In genomic region chr4:21775703-21776102, GRCh38 we compare ENCODE assay signal across 25 cellular contexts.
DNase-seq lines count a peak whose midpoint lies in the region; ATAC-seq and TF ChIP-seq lines count a peak whose summit lies in the region.
"Had no signal": no experiment of that assay in that cellular context is flagged by ENCODE, and none has a peak within 500 bp of the region (broad histone marks: within the 10 kb centered on the region; RNA-seq: fewer than 3 reads in every experiment).

No MANE protein-coding gene starts in this region.

- H3K4me1 Mint-ChIP-seq in WTC11 (no peaks in the 10 kb centered on the region), progenitor cell of endocrine pancreas (ENCODE audit: low read depth) (peaks cover 2% of the 10 kb centered on the region)
- H3K4me1 Mint-ChIP-seq: CD14-positive monocyte; CD4-positive, alpha-beta memory T cell; CD4-positive, CD25-positive, alpha-beta regulatory T cell; CD8-positive, alpha-beta memory T cell had no signal

- H3K27ac Mint-ChIP-seq in WTC11 (no peak overlapping the region), progenitor cell of endocrine pancreas (no peak overlapping the region)
- H3K27ac Mint-ChIP-seq: CD14-positive monocyte; CD4-positive, alpha-beta memory T cell; CD4-positive, CD25-positive, alpha-beta regulatory T cell; CD8-positive, alpha-beta memory T cell had no signal

- H3K4me1 ChIP-seq in uterus = no peaks in the 10 kb centered on the region
- H3K4me1 ChIP-seq: BE2C had no signal

- TF ChIP-seq CTCF in WTC11 (IDR thresholded peaks at IDR 0.05) (no peak), uterus (IDR thresholded peaks at IDR 0.05) (no peak), progenitor cell of endocrine pancreas (IDR thresholded peaks at IDR 0.05; ENCODE audit: unreplicated experiment) (no peak)

- H3K36me3 ChIP-seq in uterus = no peaks in the 10 kb centered on the region
- H3K36me3 ChIP-seq: BE2C, BLaER1 had no signal

- intact Hi-C loops in uterus (cut with DNase I; ENCODE audit: low total_unique reads) = no loop called here
- intact Hi-C loops in posterior vena cava (cut with DNase I) = no loop called here

- no peak for TF ChIP-seq POLR2A in uterus (IDR thresholded peaks at IDR 0.05)

- peaks cover 23% of the 10 kb centered on the region for H3K9me3 Mint-ChIP-seq in WTC11
- H3K9me3 Mint-ChIP-seq in progenitor cell of endocrine pancreas (ENCODE audit: low read depth) = peaks cover 14% of the 10 kb centered on the region

- H3K4me3 ChIP-seq in uterus = no peak overlapping the region
- H3K4me3 ChIP-seq: BLaER1, GM12878 had no signal

- CTCF ChIA-PET in WTC11 (lab: Charles Lee) = interaction anchor here (1.4 kb wide), 1 partner anchor 614 kb away, joined by 5 read pairs; no protein-coding TSS in a partner anchor

- POLR2A ChIA-PET in WTC11 (lab: Charles Lee) = no interaction called here

- H3K9me3 ChIP-seq in uterus = no peaks in the 10 kb centered on the region
- H3K9me3 ChIP-seq: BE2C, BLaER1 had no signal

- no peaks in the 10 kb centered on the region for H3K36me3 Mint-ChIP-seq in WTC11
- H3K36me3 Mint-ChIP-seq in progenitor cell of endocrine pancreas (ENCODE audit: insufficient read depth) = no peaks in the 10 kb centered on the region
- H3K36me3 Mint-ChIP-seq: CD14-positive monocyte; CD4-positive, alpha-beta memory T cell; CD4-positive, CD25-positive, alpha-beta regulatory T cell; CD8-positive, alpha-beta memory T cell had no signal

- H3K27ac ChIP-seq in uterus = no peak overlapping the region
- H3K27ac ChIP-seq: BLaER1 had no signal

- H3K4me3 Mint-ChIP-seq in WTC11 = no peak overlapping the region
- no peak overlapping the region for H3K4me3 Mint-ChIP-seq in progenitor cell of endocrine pancreas (ENCODE audit: low read depth)
- H3K4me3 Mint-ChIP-seq: CD14-positive monocyte; CD4-positive, alpha-beta memory T cell; CD4-positive, CD25-positive, alpha-beta regulatory T cell; CD8-positive, alpha-beta memory T cell had no signal

- H3K27me3 ChIP-seq in uterus = no peaks in the 10 kb centered on the region
- H3K27me3 ChIP-seq: BE2C, BLaER1 had no signal

- DNase-seq in NCI-H524 (lab: John Stamatoyannopoulos, UW) = peak; percentile 79 to 94
- peak; percentile 69 for DNase-seq in NCI-H524 treated with DMSO at 0.1 percent for 48 hours (lab: John Stamatoyannopoulos, UW)
- DNase-seq in NCI-H82 treated with DMSO at 0.1 percent for 48 hours (lab: John Stamatoyannopoulos, UW; ENCODE audit: unreplicated experiment) = peak; percentile 16
- DNase-seq in WTC11 (ENCODE audit: low spot score) = no peak
- no peak for DNase-seq in uterus
- no peak for DNase-seq in progenitor cell of endocrine pancreas (ENCODE audit: low spot score, unreplicated experiment)
- no peak for DNase-seq in posterior vena cava (ENCODE audit: low spot score)
- DNase-seq in inferior parietal cortex (ENCODE audit: extremely low spot score) = no peak
- DNase-seq: 8988T; ACHN; BE2C; C1 segment of cervical spinal cord; CD4-positive, alpha-beta memory T cell; CD4-positive, CD25-positive, alpha-beta regulatory T cell; CD8-positive, alpha-beta memory T cell; COR-L47; DMS153; DMS53; DMS79; DND-41; EL; GDM1 had no signal

- ATAC-seq in WTC11 = no peak
- ATAC-seq: GM12878 had no signal

- H3K27me3 Mint-ChIP-seq in WTC11 (ENCODE audit: low read depth) (no peaks in the 10 kb centered on the region; the same call in 1 of the 2 replicates), progenitor cell of endocrine pancreas (no peaks in the 10 kb centered on the region)
- H3K27me3 Mint-ChIP-seq: CD4-positive, CD25-positive, alpha-beta regulatory T cell had no signal

TF ChIP-seq in WTC11, 78 proteins besides CTCF, POLR2A, EP300 and RAD21:
- TF ChIP-seq ELF4 (CRISPR knock-in tag; IDR thresholded peaks at IDR 0.05; ENCODE audit: low read depth) = no peak
- TF ChIP-seq NFYB (CRISPR knock-in tag; conservative IDR thresholded peaks at IDR 0.05; ENCODE audit: low read depth) = no peak
- TF ChIP-seq SP1 (CRISPR knock-in tag; conservative IDR thresholded peaks at IDR 0.05) = no peak
- TF ChIP-seq HMGXB4 (CRISPR knock-in tag; IDR thresholded peaks at IDR 0.05) = no peak
- TF ChIP-seq GRHL2 (CRISPR knock-in tag; IDR thresholded peaks at IDR 0.05; ENCODE audit: insufficient replicate concordance, severe bottlenecking) = no peak
- 0 out of 2 replicates have a peak, but pooled peaks have one; percentile 35 for TF ChIP-seq ZNF423 (CRISPR knock-in tag; IDR thresholded peaks at IDR 0.05)
- TF ChIP-seq PRRX2 (CRISPR knock-in tag; IDR thresholded peaks at IDR 0.05) = no peak
- no peak for TF ChIP-seq AR (CRISPR knock-in tag; IDR thresholded peaks at IDR 0.05)

Comparison
In these comparisons a context has a peak if more than half of its experiments do, and no peak if none do; other contexts are left out.
1. DNase-seq: peak in NCI-H524 (2 of 2), NCI-H524 treated with DMSO at 0.1 percent for 48 hours (single experiment) and NCI-H82 treated with DMSO at 0.1 percent for 48 hours (single experiment); none in WTC11 (single experiment), uterus (0 of 2), progenitor cell of endocrine pancreas (single experiment), posterior vena cava (single experiment) and inferior parietal cortex (single experiment).